Comparison of ENCODE assay signal across 18 cellular contexts in the genomic region with DNA sequence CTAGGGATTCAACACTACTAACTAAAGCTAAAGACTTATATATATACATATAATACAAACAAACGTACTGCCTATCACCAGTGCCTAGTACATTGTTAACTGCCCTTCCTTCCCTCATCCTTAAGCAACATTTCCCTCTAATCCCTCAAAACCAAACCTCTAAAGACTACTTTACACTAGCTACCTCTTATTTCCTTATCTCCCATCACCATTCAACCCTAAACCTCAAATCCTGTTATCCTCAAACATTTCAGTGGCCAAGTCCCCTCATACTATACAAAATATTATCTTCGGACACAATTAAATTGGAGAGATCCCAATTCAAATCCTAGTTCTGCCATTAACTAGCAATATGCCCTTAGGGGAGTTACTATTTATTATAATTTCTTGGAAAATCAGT. TPM values are rescaled to one million over a fixed set of nuclear protein-coding genes. Genes with fewer than 3 reads are reported as not detected.
A peak's percentile ranks its signal among the peaks of the same experiment; 100 is the strongest.
DNase-seq lines count a peak whose midpoint lies in the region; ATAC-seq, FAIRE-seq and TF ChIP-seq lines count a peak whose summit lies in the region.
"Had no signal": no experiment of that assay in that cellular context is flagged by ENCODE, and none has a peak within 500 bp of the region (broad histone marks: within the 10 kb centered on the region; RNA-seq: fewer than 3 reads in every experiment).

No MANE protein-coding gene starts in this region.

- no peak overlapping the region for H3K23ac ChIP-seq in trophoblast cell (ENCODE audit: low read length)

- no peak overlapping the region for H3K14ac ChIP-seq in trophoblast cell (ENCODE audit: low read length)

- no peak overlapping the region for H4K12ac ChIP-seq in trophoblast cell (ENCODE audit: low read depth, low read length)

- TF ChIP-seq EP300 in GM12878 (IDR thresholded peaks at IDR 0.05; ENCODE audit: borderline replicate concordance in 1 of 2, control insufficient read depth in 1 of 2, low read depth in 2 of 2, low read length in 2 of 2) = no peak

- H3K36me3 ChIP-seq in BLaER1 treated with 17β-estradiol and CSF1 and Interleukin-3, amounts not matched to agents 10 nM and 100 nM = peaks cover 9 to 65% (median 40%) of the 10 kb centered on the region in 11 experiments; a peak in 21 of 22 replicates
- H3K36me3 ChIP-seq in Loucy (ENCODE audit: insufficient read depth, low read length) = no peaks in the 10 kb centered on the region
- peaks cover 1 to 2% of the 10 kb centered on the region in 2 experiments; a peak in 2 of 4 replicates for H3K36me3 ChIP-seq in GM12878 (ENCODE audit: control insufficient read depth in 2 of 2, insufficient read depth in 2 of 2, low read length in 1 of 2)
- peaks cover 0 to 3% of the 10 kb centered on the region in 2 experiments for H3K36me3 ChIP-seq in trophoblast cell (ENCODE audit: control insufficient read depth in 1 of 2, insufficient read depth in 2 of 2, low read length in 2 of 2)
- H3K36me3 ChIP-seq: Peyer's patch had no signal

- H2AK5ac ChIP-seq in trophoblast cell (ENCODE audit: low read length) = no peak overlapping the region

- no TSS peak for BruUV-seq in GM12878 (replicated peaks; lab: Mats Ljungman, UMichigan)

- TF ChIP-seq RAD21 in GM12878 (IDR thresholded peaks at IDR 0.05; ENCODE audit: insufficient read depth, low read depth, low read length) = no peak

- POLR2A ChIA-PET in GM12878 (lab: Charles Lee) = no interaction called here

- H3K4ac ChIP-seq in trophoblast cell (ENCODE audit: low read depth, low read length) = peak overlapping the region; percentile 10

- H2BK5ac ChIP-seq in trophoblast cell (ENCODE audit: low read depth, low read length, poor library complexity) = no peak overlapping the region

- H3K9ac ChIP-seq in BLaER1 treated with 17β-estradiol and CSF1 and Interleukin-3, amounts not matched to agents 10 nM and 100 nM = no peak overlapping the region
- H3K9ac ChIP-seq in Loucy (ENCODE audit: low read depth, low read length, poor library complexity, severe bottlenecking) (peak overlapping the region; percentile 91), GM12878 (ENCODE audit: control insufficient read depth, insufficient read depth, low read length) (no peak overlapping the region), trophoblast cell (ENCODE audit: low read length) (no peak overlapping the region)

- no peak overlapping the region for H3K27ac ChIP-seq in BLaER1 treated with 17β-estradiol and CSF1 and Interleukin-3, amounts not matched to agents 10 nM and 100 nM
- no peak overlapping the region for H3K27ac ChIP-seq in GM12878 (ENCODE audit: control insufficient read depth, insufficient read depth)
- no peak overlapping the region for H3K27ac ChIP-seq in trophoblast cell (ENCODE audit: low read depth, low read length)
- H3K27ac ChIP-seq: A549, C4-2B, Peyer's patch, SJSA1 had no signal

- H3F3A ChIP-seq in Loucy (ENCODE audit: low read depth) = no peaks in the 10 kb centered on the region

- 96% methylated on average over 2 of the region's 2 CpGs for WGBS in GM12878 (ENCODE audit: insufficient coverage, insufficient replicate concordance, low lambda C conversion rate, missing lambda C conversion rate)
- no CpG with 5 or more reads among the region's 2 CpGs for WGBS in trophoblast cell (ENCODE audit: extremely low coverage, insufficient coverage, insufficient read length)

- H3K9me3 ChIP-seq in BLaER1 treated with 17β-estradiol and CSF1 and Interleukin-3, amounts not matched to agents 10 nM and 100 nM (replicated peaks in 1 of 11) = peaks cover 0 to 35% (median 23%) of the 10 kb centered on the region in 11 experiments; a peak in 18 of 22 replicates
- H3K9me3 ChIP-seq in Loucy (ENCODE audit: insufficient read depth, low read depth, low read length) (no peaks in the 10 kb centered on the region), GM12878 (replicated peaks; ENCODE audit: control insufficient read depth, insufficient read depth, low read length) (no peaks in the 10 kb centered on the region; the same call in 2 of the 3 replicates), trophoblast cell (ENCODE audit: insufficient read depth, low read depth, low read length) (no peaks in the 10 kb centered on the region)
- H3K9me3 ChIP-seq: A549, HAP-1, Peyer's patch, SJSA1 had no signal

- no peak overlapping the region for H3K4me3 ChIP-seq in BLaER1 treated with 17β-estradiol and CSF1 and Interleukin-3, amounts not matched to agents 10 nM and 100 nM
- H3K4me3 ChIP-seq in Loucy (ENCODE audit: low read length, poor library complexity, severe bottlenecking) (peak overlapping the region; percentile 81), GM12878 (peak overlapping the region; percentile 9; the same call in 1 of the 2 replicates), trophoblast cell (ENCODE audit: low read depth, low read length) (no peak overlapping the region)
- H3K4me3 ChIP-seq: A549, HAP-1, Peyer's patch, SJSA1 had no signal

- no peak overlapping the region for H2BK12ac ChIP-seq in trophoblast cell (ENCODE audit: low read length)

- no peak for FAIRE-seq in GM12878 (lab: Jason Lieb, UNC)
- FAIRE-seq: A549 had no signal

- peak overlapping the region; percentile 73 to 95 (median 91); a peak in 16 of 22 replicates for H3K4me2 ChIP-seq in BLaER1 treated with 17β-estradiol and CSF1 and Interleukin-3, amounts not matched to agents 10 nM and 100 nM
- peak overlapping the region; percentile 91 for H3K4me2 ChIP-seq in Loucy (ENCODE audit: low read depth, low read length, poor library complexity, severe bottlenecking)
- peak overlapping the region; percentile 52 for H3K4me2 ChIP-seq in GM12878 (ENCODE audit: control insufficient read depth, insufficient read depth)
- no peak overlapping the region for H3K4me2 ChIP-seq in trophoblast cell (ENCODE audit: low read length)

- H3K27me3 ChIP-seq in BLaER1 treated with 17β-estradiol and CSF1 and Interleukin-3, amounts not matched to agents 10 nM and 100 nM = no peaks in the 10 kb centered on the region
- H3K27me3 ChIP-seq in Loucy (ENCODE audit: insufficient read depth, low read length, poor library complexity, severe bottlenecking) (no peaks in the 10 kb centered on the region), GM12878 (replicated peaks in 1 of 2; ENCODE audit: control insufficient read depth in 2 of 2, insufficient read depth in 2 of 2, low read length in 1 of 2) (no peaks in the 10 kb centered on the region), trophoblast cell (ENCODE audit: insufficient read depth, low read length) (no peaks in the 10 kb centered on the region)
- H3K27me3 ChIP-seq: Peyer's patch, SJSA1 had no signal

- SMC1A ChIA-PET in GM12878 (lab: Charles Lee; ENCODE audit: uncharacterized antibody, unreplicated experiment) = no interaction called here

- H2BK120ac ChIP-seq in trophoblast cell (ENCODE audit: insufficient read depth, low read length, poor library complexity) = no peak overlapping the region

- TF ChIP-seq CTCF in Loucy (conservative IDR thresholded peaks at IDR 0.05; ENCODE audit: low read length) = no peak
- TF ChIP-seq CTCF in GM12878 (IDR thresholded peaks at IDR 0.05 in 2 of 3, conservative IDR thresholded peaks at IDR 0.05 in 1 of 3; ENCODE audit: control insufficient read depth in 2 of 3, extremely low read depth in 1 of 3, insufficient read depth in 1 of 3, low read depth in 3 of 3, low read length in 3 of 3) = no peak

- in situ Hi-C loops in GM12878 (cut with MboI) = no loop called here

- RAD21 ChIA-PET in GM12878 (lab: Charles Lee; ENCODE audit: unreplicated experiment) = no interaction called here

- ATAC-seq in GM12878 (no peak), HG03378 (IDR thresholded peaks at IDR 0.05; ENCODE audit: unreplicated experiment) (no peak)
- ATAC-seq: A549 had no signal

- H3K4me1 ChIP-seq in BLaER1 treated with 17β-estradiol and CSF1 and Interleukin-3, amounts not matched to agents 10 nM and 100 nM = peaks cover 19 to 73% (median 33%) of the 10 kb centered on the region in 10 experiments
- H3K4me1 ChIP-seq in Loucy (ENCODE audit: insufficient read depth, low read length, poor library complexity, severe bottlenecking) (peaks cover 59% of the 10 kb centered on the region), GM12878 (ENCODE audit: control insufficient read depth, insufficient read depth, low read length) (peaks cover 20% of the 10 kb centered on the region), trophoblast cell (ENCODE audit: control insufficient read depth in 1 of 2, insufficient read depth in 2 of 2, low read length in 2 of 2) (peaks cover 0 to 7% of the 10 kb centered on the region in 2 experiments)

- H3K79me1 ChIP-seq in trophoblast cell (ENCODE audit: low read length) = peaks cover 10% of the 10 kb centered on the region

- no peak overlapping the region for H3K18ac ChIP-seq in trophoblast cell (ENCODE audit: low read length)

- H4K20me1 ChIP-seq in BLaER1 treated with 17β-estradiol and CSF1 and Interleukin-3, amounts not matched to agents 10 nM and 100 nM = peaks cover 74 to 86% (median 79%) of the 10 kb centered on the region in 11 experiments
- peaks cover 83% of the 10 kb centered on the region for H4K20me1 ChIP-seq in Loucy (ENCODE audit: insufficient read depth, low read length, poor library complexity, severe bottlenecking)
- H4K20me1 ChIP-seq in GM12878 (ENCODE audit: control insufficient read depth, insufficient read depth) = peaks cover 6% of the 10 kb centered on the region; the same call in 1 of the 2 replicates

- H2AFZ ChIP-seq in Loucy (ENCODE audit: low read length) (no peak overlapping the region), GM12878 (ENCODE audit: control insufficient read depth, low read depth, low read length) (no peak overlapping the region), trophoblast cell (ENCODE audit: insufficient read depth, low read length, poor library complexity) (no peak overlapping the region)

- CTCF ChIA-PET in GM12878 (lab: Yijun Ruan, JAX) = no interaction called here

- no peak overlapping the region for H4K8ac ChIP-seq in trophoblast cell (ENCODE audit: low read depth, low read length)

- H3K9me2 ChIP-seq in Loucy (replicated peaks; ENCODE audit: low read depth, low read length) = no peaks in the 10 kb centered on the region

- DNase-seq in GM12878 (ENCODE audit: low read depth, low spot score) (no peak), trophoblast cell (no peak), ecto neural progenitor cell (ENCODE audit: low spot score) (no peak), globus pallidus (ENCODE audit: low spot score) (no peak)
- DNase-seq: DMS79, KBM-7, NCI-H1417 treated with DMSO at 0.1 percent for 48 hours, NCI-H1930, NCI-H2171, NCI-H526, Peyer's patch had no signal

- H3K79me2 ChIP-seq in Loucy (ENCODE audit: insufficient read depth, low read length) = peaks cover 93% of the 10 kb centered on the region
- H3K79me2 ChIP-seq in GM12878 (ENCODE audit: control insufficient read depth, insufficient read depth, low read length) = peaks cover 91% of the 10 kb centered on the region
- peaks cover 27% of the 10 kb centered on the region for H3K79me2 ChIP-seq in trophoblast cell (ENCODE audit: control insufficient read depth, insufficient read depth, low read length, poor library complexity)

- intact Hi-C loops in GM12878 (cut with micrococcal nuclease; ENCODE audit: unreplicated experiment) = no loop called here

- no peak for TF ChIP-seq POLR2A in GM12878 (IDR thresholded peaks at IDR 0.05; ENCODE audit: low read depth, low read length)

- no peak overlapping the region for H4K91ac ChIP-seq in trophoblast cell (ENCODE audit: low read depth, low read length)

RNA-seq across cellular contexts. Expression of gene SCAF4, which starts 3.7 kb away (rescaled TPM):
- 82.4 and 89.4 TPM in 2 replicates for total RNA-seq in GM12878 (2013; cell fraction: nucleolus; rRNA removed)
- 7.8 and 12.0 TPM in 2 replicates for total RNA-seq in GM12878 (2014; rRNA removed)
- total RNA-seq in GM12878 (2014; rRNA removed; fragmentation: Illumina TruSeq; extraction: Trizol) = 11.2 and 12.0 TPM in 2 replicates
- total RNA-seq in GM12878 (2021) = 44.8 and 49.3 TPM in 2 replicates
- 14.9 TPM for polyA plus RNA-seq in GM12878 (2011; ENCODE audit: low read depth)
- polyA plus RNA-seq in GM12878 (2011; rRNA removed) = 14.5 TPM in 2 replicates
- 10.0 and 15.1 TPM in 2 replicates for polyA plus RNA-seq in GM12878 (2011; cell fraction: cytosol; rRNA removed)
- polyA plus RNA-seq in GM12878 (2011; cell fraction: nucleus; rRNA removed) = 44.6 and 54.9 TPM in 2 replicates
- polyA plus RNA-seq in GM12878 (2012) = 19.6 and 23.9 TPM in 2 replicates
- polyA plus RNA-seq in GM12878 (2014; fragmentation: Illumina TruSeq; extraction: Trizol) = 34.7 and 39.1 TPM in 2 replicates
- 1 to 10 TPM; 4.3 to 4.6 TPM for polyA plus RNA-seq in GM12878 (2014; fragmentation: Nextera tagmentation; extraction: Ambion mirVana)
- 17.4 and 22.8 TPM in 2 replicates for polyA plus RNA-seq in GM12878 (2014; rRNA removed)
- 10 to 100 TPM; 39.7 to 42.3 TPM for polyA plus RNA-seq in GM12878 (2016; fragmentation: Nextera tagmentation; extraction: Ambion mirVana)
- 24.1 and 27.7 TPM in 2 replicates for polyA minus RNA-seq in GM12878 (2011; rRNA and poly(A)+ RNA removed)
- 10.6 and 10.8 TPM in 2 replicates for polyA minus RNA-seq in GM12878 (2011; cell fraction: cytosol; rRNA and poly(A)+ RNA removed)
- polyA minus RNA-seq in GM12878 (2011; cell fraction: nucleus; rRNA and poly(A)+ RNA removed) = 43.5 and 72.9 TPM in 2 replicates
- polyA plus RNA-seq in trophoblast cell (2013) = 27.5 and 27.9 TPM in 2 replicates

Comparison
In these comparisons a context has a peak if more than half of its experiments do, and no peak if none do; other contexts are left out.
1. H3K4me3 ChIP-seq: peak in Loucy (single experiment) and GM12878 (single experiment); none in BLaER1 treated with 17β-estradiol and CSF1 and Interleukin-3, amounts not matched to agents 10 nM and 100 nM (0 of 10) and trophoblast cell (single experiment).